Comparison of ENCODE assay signal across 14 cellular contexts in the genomic region with DNA sequence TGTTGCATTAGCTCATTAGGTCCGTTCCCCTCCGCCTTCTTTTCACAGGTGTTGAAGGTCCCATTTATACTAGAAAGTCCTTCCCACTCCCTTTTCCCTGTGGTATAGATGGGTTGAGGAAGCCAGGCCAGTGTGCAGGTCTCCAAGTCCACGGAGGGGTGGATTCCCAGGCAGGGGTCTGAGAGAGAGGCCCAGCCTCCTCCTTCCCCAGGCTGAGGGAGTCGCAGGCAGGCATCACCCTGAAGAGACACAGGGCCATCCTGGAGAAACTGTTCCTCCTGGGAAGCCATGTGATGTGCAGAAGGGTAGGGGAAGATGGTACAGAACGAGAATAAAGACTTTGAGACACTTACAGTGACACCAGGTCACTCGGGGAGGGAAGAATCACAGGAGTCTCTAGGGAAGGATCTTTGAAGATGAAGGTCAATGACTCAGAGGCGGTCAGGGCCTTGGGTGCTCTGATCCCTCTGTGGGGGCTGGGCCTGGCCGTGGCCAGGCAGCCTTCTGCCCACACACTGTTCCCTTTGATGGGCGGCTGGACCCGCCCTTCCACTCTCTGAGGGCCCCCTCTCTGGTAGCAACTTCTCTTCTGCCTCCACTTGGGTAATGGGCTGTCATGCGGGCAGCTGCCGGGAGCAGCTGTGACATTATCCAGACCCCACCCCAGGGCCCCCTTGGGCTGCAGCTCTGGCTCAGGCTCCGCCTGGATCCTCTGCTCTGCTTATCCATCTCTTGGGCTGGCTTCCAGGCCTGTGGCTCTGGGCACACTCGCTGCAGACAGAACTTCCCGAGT. TPM values are rescaled to one million over a fixed set of nuclear protein-coding genes. Genes with fewer than 3 reads are reported as not detected.
DNase-seq lines count a peak whose midpoint lies in the region; ATAC-seq, FAIRE-seq and TF ChIP-seq lines count a peak whose summit lies in the region.
"Had no signal": no experiment of that assay in that cellular context is flagged by ENCODE, and none has a peak within 500 bp of the region (broad histone marks: within the 10 kb centered on the region; RNA-seq: fewer than 3 reads in every experiment).

No MANE protein-coding gene starts in this region.

- FAIRE-seq in HTR-8/SVneo (lab: Jason Lieb, UNC) (peak; percentile 72), K562 (lab: Jason Lieb, UNC) (peak; percentile 67)

- CTCF ChIA-PET in K562 (lab: Yijun Ruan, JAX; ENCODE audit: low intra/inter-chr PET ratio): no interaction called here

- no peak overlapping the region for H2AFZ ChIP-seq in K562 (ENCODE audit: low read depth, low read length)

- 9% methylated on average over 15 of the region's 15 CpGs for WGBS in K562 (ENCODE audit: insufficient coverage, low coverage, missing lambda C conversion rate)
- 81 to 85% methylated on average over 15 of the region's 15 CpGs for WGBS in lung, 2 donors
- WGBS in stomach, 5 donors: 50 to 81% (median 70%) methylated on average over 10 to 15 of the region's 15 CpGs

- TF ChIP-seq RAD21 in K562 (CRISPR knock-in tag; conservative IDR thresholded peaks at IDR 0.05 in 1 of 2, IDR thresholded peaks at IDR 0.05 in 1 of 2): no peak

- H4K20me1 ChIP-seq in K562 (replicated peaks; ENCODE audit: control insufficient read depth, insufficient read depth, low read length): 0 out of 2 replicates have a peak, but pooled peaks cover 3% of the 10 kb centered on the region

- in situ Hi-C loops in K562 (cut with MboI): no loop called here

- TF ChIP-seq EP300 in K562 (IDR thresholded peaks at IDR 0.05; ENCODE audit: low read length) (no peak), stomach (IDR thresholded peaks at IDR 0.05) (no peak)

- H3K79me2 ChIP-seq in K562 (ENCODE audit: control insufficient read depth, insufficient read depth, low read length): no peaks in the 10 kb centered on the region

- H3K9me1 ChIP-seq in K562 (ENCODE audit: control insufficient read depth, insufficient read depth, low read length): no peaks in the 10 kb centered on the region

- peak; percentile 54 for DNase-seq in HTR-8/SVneo (ENCODE audit: insufficient read length, low spot score)
- peak; percentile 31 to 50 (median 39) for DNase-seq in K562 (ENCODE audit: extremely low read depth in 1 of 4, low spot score in 3 of 4)
- no peak for DNase-seq in lung (ENCODE audit: low spot score)
- no peak for DNase-seq in stomach
- DNase-seq in hepatic stellate cell (ENCODE audit: low spot score): no peak
- no peak for DNase-seq in NCI-H1105 treated with DMSO at 0.1 percent for 48 hours (lab: John Stamatoyannopoulos, UW)
- DNase-seq: CD8-positive, alpha-beta T cell; NCI-H345; PC-3 had no signal

- BruUV-seq in K562 (replicated peaks; lab: Mats Ljungman, UMichigan): no TSS peak

- H3K4me3 ChIP-seq in K562: no peak overlapping the region
- H3K4me3 ChIP-seq in lung: no peak overlapping the region
- H3K4me3 ChIP-seq in stomach: no peak overlapping the region
- H3K4me3 ChIP-seq: psoas muscle, suprapubic skin had no signal

- TF ChIP-seq CTCF in K562 (IDR thresholded peaks at IDR 0.05 in 2 of 3, conservative IDR thresholded peaks at IDR 0.05 in 1 of 3; ENCODE audit: insufficient read depth in 2 of 3, low read depth in 1 of 3, low read length in 3 of 3) (no peak), lung (IDR thresholded peaks at IDR 0.05; ENCODE audit: control extremely low read depth, extremely low read depth) (no peak), stomach (IDR thresholded peaks at IDR 0.05) (no peak)

- POLR2A ChIA-PET in K562 (lab: Yijun Ruan, JAX): no interaction called here

- H3K9me3 ChIP-seq in K562 (replicated peaks; ENCODE audit: control insufficient read depth, insufficient read depth, low read depth, low read length): no peaks in the 10 kb centered on the region
- peaks cover 0 to 2% of the 10 kb centered on the region in 2 donors for H3K9me3 ChIP-seq in lung (ENCODE audit: control insufficient read depth in 2 of 2, insufficient read depth in 1 of 2, low read length in 1 of 2)
- H3K9me3 ChIP-seq in stomach: no peaks in the 10 kb centered on the region
- H3K9me3 ChIP-seq: psoas muscle, suprapubic skin had no signal

- H3K4me1 ChIP-seq in K562 (replicated peaks in 1 of 2; ENCODE audit: control insufficient read depth in 2 of 2, insufficient read depth in 2 of 2, low read length in 2 of 2) (peaks cover 0 to 5% of the 10 kb centered on the region in 2 experiments; a peak in 3 of 5 replicates), lung (ENCODE audit: control insufficient read depth in 2 of 2, insufficient read depth in 2 of 2, low read length in 2 of 2) (peaks cover 0 to 4% of the 10 kb centered on the region in 2 donors), stomach (peaks cover 0 to 20% (median 5%) of the 10 kb centered on the region in 4 donors)

- intact Hi-C loops in K562 (cut with micrococcal nuclease): no loop called here
- intact Hi-C loops in stomach (cut with DNase I; ENCODE audit: low total_unique reads): no loop called here

- H3K9ac ChIP-seq in K562 (ENCODE audit: insufficient read depth in 1 of 2, low read depth in 2 of 2, low read length in 2 of 2): peak overlapping the region in 1 of 2 experiments; percentile 61; a peak in 2 of 4 replicates

- ATAC-seq in K562 (peak; percentile 67), lung (ENCODE audit: insufficient read depth, low FRiP score) (peak; percentile 53), HG02973 (IDR thresholded peaks at IDR 0.05; ENCODE audit: unreplicated experiment) (no peak), GM18505 (IDR thresholded peaks at IDR 0.05; ENCODE audit: unreplicated experiment) (no peak)
- ATAC-seq: CD8-positive, alpha-beta T cell; PC-3 had no signal

- H3K27ac ChIP-seq in K562 (ENCODE audit: extremely low read depth, low read depth, low read length): no peak overlapping the region
- no peak overlapping the region for H3K27ac ChIP-seq in lung (ENCODE audit: low read depth in 1 of 2, low read length in 1 of 2)
- H3K27ac ChIP-seq in stomach: peak overlapping the region in 3 of 5 donors; percentile 9 to 77 (median 57)
- H3K27ac ChIP-seq: HL-60, psoas muscle had no signal

- H3K27me3 ChIP-seq in K562 (ENCODE audit: control insufficient read depth in 2 of 2, insufficient read depth in 2 of 2, low read length in 2 of 2) (peaks cover 12 to 51% of the 10 kb centered on the region in 2 experiments; a peak in 4 of 5 replicates), lung (ENCODE audit: control insufficient read depth, insufficient read depth) (no peaks in the 10 kb centered on the region), stomach (no peaks in the 10 kb centered on the region)
- H3K27me3 ChIP-seq: suprapubic skin had no signal

- TF ChIP-seq POLR2A in K562 (conservative IDR thresholded peaks at IDR 0.05): no peak
- TF ChIP-seq POLR2A in stomach (IDR thresholded peaks at IDR 0.05): no peak
- TF ChIP-seq POLR2A in GM18505 (IDR thresholded peaks at IDR 0.05; ENCODE audit: borderline replicate concordance, extremely low read depth, insufficient read depth, insufficient read length): no peak

- H3K36me3 ChIP-seq in K562 (ENCODE audit: control insufficient read depth, insufficient read depth, low read length) (no peaks in the 10 kb centered on the region), lung (ENCODE audit: control insufficient read depth in 2 of 2, insufficient read depth in 2 of 2, low read length in 2 of 2) (no peaks in the 10 kb centered on the region), stomach (no peaks in the 10 kb centered on the region)
- H3K36me3 ChIP-seq: suprapubic skin had no signal

- H3K4me2 ChIP-seq in K562 (ENCODE audit: insufficient read depth, low read length): no peak overlapping the region

TF ChIP-seq in K562, 482 proteins besides CTCF, POLR2A, EP300 and RAD21 (continues in another document):
- peak; percentile 18; the same call in 1 of the 2 replicates for TF ChIP-seq ZBTB7A (IDR thresholded peaks at IDR 0.05; ENCODE audit: borderline replicate concordance, control insufficient read depth, low read depth, low read length)
- 0 out of 2 replicates have a peak, but pooled peaks have one; percentile 53 for TF ChIP-seq JUND (IDR thresholded peaks at IDR 0.05; ENCODE audit: borderline replicate concordance, low read depth, low read length)
- no peak; the same call in 2 of the 3 replicates for TF ChIP-seq JUND (tag; IDR thresholded peaks at IDR 0.05; ENCODE audit: borderline replicate concordance, low read depth, low read length)
- 0 out of 2 replicates have a peak, but pooled peaks have one; percentile 23 for TF ChIP-seq CTBP1 (IDR thresholded peaks at IDR 0.05; ENCODE audit: borderline replicate concordance)
- no peak for TF ChIP-seq GTF2F1 (IDR thresholded peaks at IDR 0.05; ENCODE audit: low read depth, low read length)
- TF ChIP-seq EGR1 (conservative IDR thresholded peaks at IDR 0.05): peak; percentile 70

RNA-seq across cellular contexts. Expression of a gene that starts 45.1 kb away (rescaled TPM):
- total RNA-seq in K562 (2011; cell fraction: chromatin; rRNA removed; ENCODE audit: low replicate concordance): 0.44 and 2.1 TPM in 2 replicates
- total RNA-seq in K562 (2011; cell fraction: nucleolus; rRNA removed): 3.4 and 4.2 TPM in 2 replicates
- 1.8 and 2.7 TPM in 2 replicates for total RNA-seq in K562 (2011; cell fraction: nucleoplasm; rRNA removed)
- total RNA-seq in K562 (2014; rRNA removed) (4.2 and 4.8 TPM in 2 replicates), K562 (2014; rRNA removed; fragmentation: Illumina TruSeq; extraction: Trizol) (0.87 and 0.99 TPM in 2 replicates), K562 (2015; rRNA removed; fragmentation: Illumina TruSeq; extraction: Trizol) (0.72 and 0.90 TPM in 2 replicates), K562 (2021) (3.3 and 4.2 TPM in 2 replicates), lung (100 to 1,000 TPM; 239 to 258 TPM), stomach (1,000 to 10,000 TPM in 1 of 5 donors, 100 to 1,000 TPM in 4; 353 to 1,146 (median 607) TPM)
- polyA plus RNA-seq in K562 (2011; rRNA removed) (1.1 and 1.5 TPM in 2 replicates), K562 (2014; fragmentation: Illumina TruSeq; extraction: Trizol) (1.3 and 1.4 TPM in 2 replicates), K562 (2014; fragmentation: Nextera tagmentation; extraction: Ambion mirVana) (under 1 TPM; 0.07 to 0.17 TPM), K562 (2014; rRNA removed) (2.1 and 2.6 TPM in 2 replicates), lung (100 to 1,000 TPM in 1 of 2 donors, 10 to 100 TPM in 1; 93.2 to 354 TPM), stomach (100 to 1,000 TPM; 143 to 327 (median 145) TPM)
- polyA plus RNA-seq in K562 (2011; cell fraction: cytosol; rRNA removed): 1.2 and 4.0 TPM in 2 replicates
- polyA plus RNA-seq in K562 (2011; cell fraction: nucleus; rRNA removed): 1.8 and 3.5 TPM in 2 replicates
- 4.0 and 4.8 TPM in 2 replicates for polyA plus RNA-seq in K562 (2012)
- polyA minus RNA-seq in K562 (2011; rRNA and poly(A)+ RNA removed): 0.48 and 1.1 TPM in 2 replicates
- polyA minus RNA-seq in K562 (2011; cell fraction: cytosol; rRNA and poly(A)+ RNA removed): 3.6 and 10.7 TPM in 2 replicates
- polyA minus RNA-seq in K562 (2011; cell fraction: nucleus; rRNA and poly(A)+ RNA removed): 3.8 and 4.1 TPM in 2 replicates

Comparison
In these comparisons a context has a peak if more than half of its experiments do, and no peak if none do; other contexts are left out.
1. DNase-seq: peak in HTR-8/SVneo (single experiment) and K562 (4 of 4); none in lung (single experiment), stomach (single experiment), hepatic stellate cell (single experiment) and NCI-H1105 treated with DMSO at 0.1 percent for 48 hours (single experiment).
2. ATAC-seq: peak in K562 (single experiment) and lung (single experiment); none in HG02973 (single experiment) and GM18505 (single experiment).
3. H3K27ac ChIP-seq: peak in stomach (3 of 5); none in K562 (single experiment) and lung (0 of 2).
4. RNA of a gene that starts 45.1 kb away (total RNA-seq): 353 to 1,146 TPM in stomach and 239 to 258 TPM in lung; 0.44 to 4.8 TPM in K562; every median in the first group is over 10 times any median in the second.